ENCODE assay signal across 1 cellular context in genomic region chr22:20955548-20955947, GRCh38.
TF ChIP-seq lines count a peak whose summit lies in the region.

No MANE protein-coding gene starts in this region.

TF ChIP-seq in K562, 482 proteins besides CTCF, POLR2A, EP300 and RAD21 (continued from another document and continues in another):
- TF ChIP-seq CBFA2T2 (conservative IDR thresholded peaks at IDR 0.05) (no peak), NR1H2 (CRISPR knock-in tag; IDR thresholded peaks at IDR 0.05) (no peak), PHB (CRISPR knock-in tag; IDR thresholded peaks at IDR 0.05) (no peak), KLF10 (CRISPR knock-in tag; IDR thresholded peaks at IDR 0.05) (no peak), FOXJ3 (CRISPR knock-in tag; IDR thresholded peaks at IDR 0.05) (no peak), RBM15 (IDR thresholded peaks at IDR 0.05; ENCODE audit: insufficient read depth, low read length) (no peak), ZBTB7A (IDR thresholded peaks at IDR 0.05; ENCODE audit: borderline replicate concordance, control insufficient read depth, low read depth, low read length) (peak; percentile 41; the same call in 1 of the 2 replicates), POLR2B (IDR thresholded peaks at IDR 0.05; ENCODE audit: low read depth, partially characterized antibody) (no peak), CEBPG (CRISPR knock-in tag; IDR thresholded peaks at IDR 0.05) (0 out of 2 replicates have a peak, but pooled peaks have one; percentile 10), CEBPG (tag; conservative IDR thresholded peaks at IDR 0.05 in 1 of 2, IDR thresholded peaks at IDR 0.05 in 1 of 2) (no peak), JUNB (CRISPR knock-in tag; conservative IDR thresholded peaks at IDR 0.05) (no peak), TFE3 (CRISPR knock-in tag; IDR thresholded peaks at IDR 0.05) (no peak), TRIM28 (IDR thresholded peaks at IDR 0.05) (no peak), TAF15 (IDR thresholded peaks at IDR 0.05; ENCODE audit: low read depth, low read length) (no peak), KDM4B (IDR thresholded peaks at IDR 0.05; ENCODE audit: borderline replicate concordance in 2 of 2, low read depth in 1 of 2) (no peak), BCLAF1 (IDR thresholded peaks at IDR 0.05; ENCODE audit: borderline replicate concordance in 1 of 2, control insufficient read depth in 1 of 2, low read depth in 2 of 2, low read length in 1 of 2) (no peak), MCM2 (IDR thresholded peaks at IDR 0.05; ENCODE audit: low read depth) (no peak), NR0B1 (IDR thresholded peaks at IDR 0.05; ENCODE audit: partially characterized antibody) (no peak), KLF13 (tag; IDR thresholded peaks at IDR 0.05; ENCODE audit: borderline replicate concordance, low read depth) (no peak), ZNF232 (CRISPR knock-in tag; IDR thresholded peaks at IDR 0.05) (no peak), RBM17 (IDR thresholded peaks at IDR 0.05; ENCODE audit: borderline replicate concordance, low read depth, low read length) (no peak), ZNF175 (CRISPR knock-in tag; IDR thresholded peaks at IDR 0.05; ENCODE audit: low read depth) (no peak), ZNF324 (CRISPR knock-in tag; IDR thresholded peaks at IDR 0.05) (no peak), ARHGAP35 (IDR thresholded peaks at IDR 0.05; ENCODE audit: partially characterized antibody) (no peak), JUN (IDR thresholded peaks at IDR 0.05; ENCODE audit: borderline replicate concordance, low read depth, low read length) (no peak), JUN (CRISPR knock-in tag; IDR thresholded peaks at IDR 0.05; ENCODE audit: borderline replicate concordance) (no peak), SIX5 (IDR thresholded peaks at IDR 0.05; ENCODE audit: borderline replicate concordance in 1 of 2, insufficient read depth in 1 of 2, low read depth in 1 of 2, low read length in 2 of 2) (no peak), ZNF586 (CRISPR knock-in tag; conservative IDR thresholded peaks at IDR 0.05) (0 out of 2 replicates have a peak, but pooled peaks have one; percentile 22), ZNF668 (CRISPR knock-in tag; IDR thresholded peaks at IDR 0.05) (no peak), ZNF785 (CRISPR knock-in tag; IDR thresholded peaks at IDR 0.05) (no peak), SMARCA4 (IDR thresholded peaks at IDR 0.05) (no peak), XRCC3 (IDR thresholded peaks at IDR 0.05) (no peak), NR2C2 (CRISPR knock-in tag; IDR thresholded peaks at IDR 0.05) (no peak), NR2C2 (tag; IDR thresholded peaks at IDR 0.05) (no peak), E2F1 (CRISPR knock-in tag; IDR thresholded peaks at IDR 0.05) (no peak), NCOR1 (IDR thresholded peaks at IDR 0.05) (no peak), ZBTB49 (CRISPR knock-in tag; IDR thresholded peaks at IDR 0.05; ENCODE audit: borderline replicate concordance) (no peak), KAT8 (IDR thresholded peaks at IDR 0.05; ENCODE audit: low read depth) (no peak), ZNF354B (CRISPR knock-in tag; IDR thresholded peaks at IDR 0.05) (0 out of 2 replicates have a peak, but pooled peaks have one; percentile 37), ASH1L (IDR thresholded peaks at IDR 0.05; ENCODE audit: borderline replicate concordance, low read depth, partially characterized antibody) (no peak), FOXJ2 (tag; IDR thresholded peaks at IDR 0.05) (no peak), NCOA2 (IDR thresholded peaks at IDR 0.05; ENCODE audit: partially characterized antibody in 2 of 2) (no peak), DPF2 (IDR thresholded peaks at IDR 0.05) (no peak), TFAP4 (CRISPR knock-in tag; IDR thresholded peaks at IDR 0.05; ENCODE audit: borderline replicate concordance) (no peak), BDP1 (IDR thresholded peaks at IDR 0.05; ENCODE audit: insufficient read depth, insufficient read length) (no peak), HDAC2 (IDR thresholded peaks at IDR 0.05) (no peak)
- TF ChIP-seq, protein P1, sequence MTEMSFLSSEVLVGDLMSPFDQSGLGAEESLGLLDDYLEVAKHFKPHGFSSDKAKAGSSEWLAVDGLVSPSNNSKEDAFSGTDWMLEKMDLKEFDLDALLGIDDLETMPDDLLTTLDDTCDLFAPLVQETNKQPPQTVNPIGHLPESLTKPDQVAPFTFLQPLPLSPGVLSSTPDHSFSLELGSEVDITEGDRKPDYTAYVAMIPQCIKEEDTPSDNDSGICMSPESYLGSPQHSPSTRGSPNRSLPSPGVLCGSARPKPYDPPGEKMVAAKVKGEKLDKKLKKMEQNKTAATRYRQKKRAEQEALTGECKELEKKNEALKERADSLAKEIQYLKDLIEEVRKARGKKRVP (CRISPR knock-in tag; IDR thresholded peaks at IDR 0.05): no peak
- TF ChIP-seq, protein P2, sequence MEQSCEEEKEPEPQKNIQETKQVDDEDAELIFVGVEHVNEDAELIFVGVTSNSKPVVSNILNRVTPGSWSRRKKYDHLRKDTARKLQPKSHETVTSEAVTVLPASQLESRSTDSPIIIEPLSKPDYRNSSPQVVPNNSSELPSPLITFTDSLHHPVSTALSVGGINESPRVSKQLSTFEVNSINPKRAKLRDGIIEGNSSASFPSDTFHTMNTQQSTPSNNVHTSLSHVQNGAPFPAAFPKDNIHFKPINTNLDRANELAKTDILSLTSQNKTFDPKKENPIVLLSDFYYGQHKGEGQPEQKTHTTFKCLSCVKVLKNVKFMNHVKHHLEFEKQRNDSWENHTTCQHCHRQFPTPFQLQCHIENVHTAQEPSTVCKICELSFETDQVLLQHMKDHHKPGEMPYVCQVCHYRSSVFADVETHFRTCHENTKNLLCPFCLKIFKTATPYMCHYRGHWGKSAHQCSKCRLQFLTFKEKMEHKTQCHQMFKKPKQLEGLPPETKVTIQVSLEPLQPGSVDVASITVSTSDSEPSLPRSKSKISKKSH (CRISPR knock-in tag; IDR thresholded peaks at IDR 0.05): no peak
- TF ChIP-seq, protein P3, sequence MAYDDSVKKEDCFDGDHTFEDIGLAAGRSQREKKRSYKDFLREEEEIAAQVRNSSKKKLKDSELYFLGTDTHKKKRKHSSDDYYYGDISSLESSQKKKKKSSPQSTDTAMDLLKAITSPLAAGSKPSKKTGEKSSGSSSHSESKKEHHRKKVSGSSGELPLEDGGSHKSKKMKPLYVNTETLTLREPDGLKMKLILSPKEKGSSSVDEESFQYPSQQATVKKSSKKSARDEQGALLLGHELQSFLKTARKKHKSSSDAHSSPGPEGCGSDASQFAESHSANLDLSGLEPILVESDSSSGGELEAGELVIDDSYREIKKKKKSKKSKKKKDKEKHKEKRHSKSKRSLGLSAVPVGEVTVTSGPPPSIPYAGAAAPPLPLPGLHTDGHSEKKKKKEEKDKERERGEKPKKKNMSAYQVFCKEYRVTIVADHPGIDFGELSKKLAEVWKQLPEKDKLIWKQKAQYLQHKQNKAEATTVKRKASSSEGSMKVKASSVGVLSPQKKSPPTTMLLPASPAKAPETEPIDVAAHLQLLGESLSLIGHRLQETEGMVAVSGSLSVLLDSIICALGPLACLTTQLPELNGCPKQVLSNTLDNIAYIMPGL (CRISPR knock-in tag; IDR thresholded peaks at IDR 0.05): 0 out of 2 replicates have a peak, but pooled peaks have one; percentile 9
- TF ChIP-seq, protein P4, sequence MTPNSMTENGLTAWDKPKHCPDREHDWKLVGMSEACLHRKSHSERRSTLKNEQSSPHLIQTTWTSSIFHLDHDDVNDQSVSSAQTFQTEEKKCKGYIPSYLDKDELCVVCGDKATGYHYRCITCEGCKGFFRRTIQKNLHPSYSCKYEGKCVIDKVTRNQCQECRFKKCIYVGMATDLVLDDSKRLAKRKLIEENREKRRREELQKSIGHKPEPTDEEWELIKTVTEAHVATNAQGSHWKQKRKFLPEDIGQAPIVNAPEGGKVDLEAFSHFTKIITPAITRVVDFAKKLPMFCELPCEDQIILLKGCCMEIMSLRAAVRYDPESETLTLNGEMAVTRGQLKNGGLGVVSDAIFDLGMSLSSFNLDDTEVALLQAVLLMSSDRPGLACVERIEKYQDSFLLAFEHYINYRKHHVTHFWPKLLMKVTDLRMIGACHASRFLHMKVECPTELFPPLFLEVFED (CRISPR knock-in tag; conservative IDR thresholded peaks at IDR 0.05): 0 out of 2 replicates have a peak, but pooled peaks have one; percentile 13
- TF ChIP-seq, protein P5, sequence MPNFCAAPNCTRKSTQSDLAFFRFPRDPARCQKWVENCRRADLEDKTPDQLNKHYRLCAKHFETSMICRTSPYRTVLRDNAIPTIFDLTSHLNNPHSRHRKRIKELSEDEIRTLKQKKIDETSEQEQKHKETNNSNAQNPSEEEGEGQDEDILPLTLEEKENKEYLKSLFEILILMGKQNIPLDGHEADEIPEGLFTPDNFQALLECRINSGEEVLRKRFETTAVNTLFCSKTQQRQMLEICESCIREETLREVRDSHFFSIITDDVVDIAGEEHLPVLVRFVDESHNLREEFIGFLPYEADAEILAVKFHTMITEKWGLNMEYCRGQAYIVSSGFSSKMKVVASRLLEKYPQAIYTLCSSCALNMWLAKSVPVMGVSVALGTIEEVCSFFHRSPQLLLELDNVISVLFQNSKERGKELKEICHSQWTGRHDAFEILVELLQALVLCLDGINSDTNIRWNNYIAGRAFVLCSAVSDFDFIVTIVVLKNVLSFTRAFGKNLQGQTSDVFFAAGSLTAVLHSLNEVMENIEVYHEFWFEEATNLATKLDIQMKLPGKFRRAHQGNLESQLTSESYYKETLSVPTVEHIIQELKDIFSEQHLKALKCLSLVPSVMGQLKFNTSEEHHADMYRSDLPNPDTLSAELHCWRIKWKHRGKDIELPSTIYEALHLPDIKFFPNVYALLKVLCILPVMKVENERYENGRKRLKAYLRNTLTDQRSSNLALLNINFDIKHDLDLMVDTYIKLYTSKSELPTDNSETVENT (CRISPR knock-in tag; IDR thresholded peaks at IDR 0.05): no peak
